Comparison of ENCODE assay signal across 8 cellular contexts in genomic region chr9:105063665-105064247, GRCh38.
DNase-seq lines count a peak whose midpoint lies in the region; ATAC-seq, FAIRE-seq and TF ChIP-seq lines count a peak whose summit lies in the region.

No MANE protein-coding gene starts in this region.

- POLR2A ChIA-PET in activated CD4-positive, alpha-beta T cell treated with anti-CD3 and anti-CD28 coated beads, Interleukin-2, amount 10 ng/mL, durations not matched to agents 7 days and 5 days (lab: Charles Lee), result no interaction called here
- POLR2A ChIA-PET in CD8-positive, alpha-beta memory T cell (lab: Charles Lee), result interaction anchor here (0.7 kb wide), 1 partner anchor 11 kb away, joined by 6 read pairs; no protein-coding TSS in a partner anchor

- TF ChIP-seq CTCF in AG09319 (IDR thresholded peaks at IDR 0.05; ENCODE audit: low read depth, low read length) (no peak), GM23338 (conservative IDR thresholded peaks at IDR 0.05; ENCODE audit: low read depth in 2 of 2) (no peak), VCaP (conservative IDR thresholded peaks at IDR 0.05) (no peak), heart left ventricle (IDR thresholded peaks at IDR 0.05) (no peak)

- H3K27ac Mint-ChIP-seq in GM23338, result no peak overlapping the region; the same call in 1 of the 2 replicates
- no peak overlapping the region for H3K27ac Mint-ChIP-seq in activated CD4-positive, alpha-beta T cell treated with anti-CD3 and anti-CD28 coated beads, Interleukin-2, amount 10 ng/mL, durations not matched to agents 7 days and 5 days
- no peak overlapping the region for H3K27ac Mint-ChIP-seq in CD8-positive, alpha-beta memory T cell

- H3K36me3 Mint-ChIP-seq in GM23338 (ENCODE audit: low read depth), result no peaks in the 10 kb centered on the region
- peaks cover 2% of the 10 kb centered on the region for H3K36me3 Mint-ChIP-seq in activated CD4-positive, alpha-beta T cell treated with anti-CD3 and anti-CD28 coated beads, Interleukin-2, amount 10 ng/mL, durations not matched to agents 7 days and 5 days (ENCODE audit: low read depth)
- H3K36me3 Mint-ChIP-seq in CD8-positive, alpha-beta memory T cell, result peaks cover 0 to 5% (median 0%) of the 10 kb centered on the region in 3 donors

- no peak overlapping the region for H3K4me3 Mint-ChIP-seq in GM23338
- H3K4me3 Mint-ChIP-seq in activated CD4-positive, alpha-beta T cell treated with anti-CD3 and anti-CD28 coated beads, Interleukin-2, amount 10 ng/mL, durations not matched to agents 7 days and 5 days, result no peak overlapping the region
- no peak overlapping the region for H3K4me3 Mint-ChIP-seq in CD8-positive, alpha-beta memory T cell

- H3K27ac ChIP-seq in GM23338 (ENCODE audit: low read depth), result no peak overlapping the region
- peak overlapping the region; percentile 81 for H3K27ac ChIP-seq in VCaP
- H3K27ac ChIP-seq in heart left ventricle, result peak overlapping the region in 11 of 12 donors; percentile 55 to 92 (median 72)
- H3K27ac ChIP-seq in small intestine (ENCODE audit: low read depth in 1 of 2, low read length in 1 of 2), result peak overlapping the region; percentile 64 to 73
- H3K27ac ChIP-seq in CD8-positive, alpha-beta memory T cell (ENCODE audit: low read depth, low read length), result no peak overlapping the region

- 73 to 80% (median 74%) methylated on average over 8 of the region's 8 CpGs for WGBS in heart left ventricle, 4 donors
- WGBS in small intestine, 3 donors, result 34 to 54% (median 46%) methylated on average over 8 of the region's 8 CpGs

- no peak for TF ChIP-seq POLR2A in heart left ventricle (IDR thresholded peaks at IDR 0.05)

- H3K4me1 Mint-ChIP-seq in GM23338, result peaks cover 7% of the 10 kb centered on the region
- peaks cover 10% of the 10 kb centered on the region for H3K4me1 Mint-ChIP-seq in activated CD4-positive, alpha-beta T cell treated with anti-CD3 and anti-CD28 coated beads, Interleukin-2, amount 10 ng/mL, durations not matched to agents 7 days and 5 days
- peaks cover 0 to 7% (median 0%) of the 10 kb centered on the region in 3 donors for H3K4me1 Mint-ChIP-seq in CD8-positive, alpha-beta memory T cell

- no peaks in the 10 kb centered on the region for H4K20me1 ChIP-seq in GM23338 (replicated peaks; ENCODE audit: insufficient read depth)

- DNase-seq in AG09319 (ENCODE audit: extremely low read depth, low read depth) (peak; percentile 48), GM23338 (ENCODE audit: low spot score) (no peak), heart left ventricle (peak in 3 of 5 donors; percentile 10 to 56 (median 48)), small intestine (peak; percentile 42)
- DNase-seq in activated CD4-positive, alpha-beta T cell treated with anti-CD3 and anti-CD28 coated beads, Interleukin-2, amount 10 ng/mL, durations not matched to agents 7 days and 5 days, result no peak
- DNase-seq in CD8-positive, alpha-beta memory T cell, result no peak

- CTCF ChIA-PET in activated CD4-positive, alpha-beta T cell treated with anti-CD3 and anti-CD28 coated beads, Interleukin-2, amount 10 ng/mL, durations not matched to agents 7 days and 5 days (lab: Charles Lee), result interaction anchor here (1.4 kb wide), 1 partner anchor 15 kb away, joined by 3 read pairs; no protein-coding TSS in a partner anchor
- CTCF ChIA-PET in CD8-positive, alpha-beta memory T cell (lab: Charles Lee), result no interaction called here

- H3K4me1 ChIP-seq in GM23338 (ENCODE audit: insufficient read depth) (no peaks in the 10 kb centered on the region), heart left ventricle (peaks cover 7 to 38% (median 20%) of the 10 kb centered on the region in 12 donors), small intestine (ENCODE audit: control insufficient read depth in 2 of 2, insufficient read depth in 1 of 2, low read depth in 1 of 2, low read length in 1 of 2) (peaks cover 5 to 7% of the 10 kb centered on the region in 2 donors)
- H3K4me1 ChIP-seq in CD8-positive, alpha-beta memory T cell (ENCODE audit: insufficient read depth, low read length), result peaks cover 4% of the 10 kb centered on the region

- H3K27me3 ChIP-seq in GM23338 (ENCODE audit: insufficient read depth) (no peaks in the 10 kb centered on the region), heart left ventricle (no peaks in the 10 kb centered on the region), small intestine (ENCODE audit: control insufficient read depth in 2 of 2, insufficient read depth in 2 of 2, low read length in 2 of 2) (no peaks in the 10 kb centered on the region)
- no peaks in the 10 kb centered on the region for H3K27me3 ChIP-seq in CD8-positive, alpha-beta memory T cell (ENCODE audit: insufficient read depth, low read length, poor library complexity, severe bottlenecking)

- no peaks in the 10 kb centered on the region for H3K36me3 ChIP-seq in GM23338 (ENCODE audit: insufficient read depth)
- H3K36me3 ChIP-seq in heart left ventricle, result no peaks in the 10 kb centered on the region
- no peaks in the 10 kb centered on the region for H3K36me3 ChIP-seq in small intestine (ENCODE audit: control insufficient read depth in 2 of 2, insufficient read depth in 2 of 2, low read length in 2 of 2)
- no peaks in the 10 kb centered on the region for H3K36me3 ChIP-seq in CD8-positive, alpha-beta memory T cell (ENCODE audit: insufficient read depth, low read length)

- H2AFZ ChIP-seq in GM23338, result peak overlapping the region; percentile 63

- H3K27me3 Mint-ChIP-seq in GM23338 (ENCODE audit: insufficient read depth, low read depth, poor library complexity), result peaks cover 3% of the 10 kb centered on the region
- no peaks in the 10 kb centered on the region for H3K27me3 Mint-ChIP-seq in activated CD4-positive, alpha-beta T cell treated with anti-CD3 and anti-CD28 coated beads, Interleukin-2, amount 10 ng/mL, durations not matched to agents 7 days and 5 days
- H3K27me3 Mint-ChIP-seq in CD8-positive, alpha-beta memory T cell, result peaks cover 14 to 36% of the 10 kb centered on the region in 2 donors

- ATAC-seq in GM23338 (no peak), heart left ventricle (peak; percentile 20 to 57 (median 26)), GM21619 (IDR thresholded peaks at IDR 0.05; ENCODE audit: unreplicated experiment) (no peak)

- no peaks in the 10 kb centered on the region for H3K79me2 ChIP-seq in GM23338 (replicated peaks; ENCODE audit: insufficient read depth)

- intact Hi-C loops in heart left ventricle (cut with DNase I), result loop anchor here in 5 of 10 donors (1.0 to 10.0 kb wide), 7 partner anchors 71 to 199 kb away; partner anchors contain the start of gene ABCA1 (in 2 of the 5)

- no peak for FAIRE-seq in small intestine (lab: Jason Lieb, UNC)

- H3K9me3 Mint-ChIP-seq in GM23338, result peaks cover 6% of the 10 kb centered on the region; the same call in 2 of the 3 replicates
- H3K9me3 Mint-ChIP-seq in activated CD4-positive, alpha-beta T cell treated with anti-CD3 and anti-CD28 coated beads, Interleukin-2, amount 10 ng/mL, durations not matched to agents 7 days and 5 days, result peaks cover 3% of the 10 kb centered on the region
- H3K9me3 Mint-ChIP-seq in CD8-positive, alpha-beta memory T cell, result peaks cover 0 to 2% (median 0%) of the 10 kb centered on the region in 5 donors

- H3K9me3 ChIP-seq in heart left ventricle (peaks cover 0 to 7% (median 0%) of the 10 kb centered on the region in 12 donors), small intestine (ENCODE audit: control insufficient read depth, low read depth) (no peaks in the 10 kb centered on the region)
- H3K9me3 ChIP-seq in CD8-positive, alpha-beta memory T cell (ENCODE audit: low read length), result no peaks in the 10 kb centered on the region

- no peaks in the 10 kb centered on the region for H3F3A ChIP-seq in GM23338 (replicated peaks; ENCODE audit: low read depth)

- no peak overlapping the region for H3K4me2 ChIP-seq in GM23338

- no peaks in the 10 kb centered on the region for H3K9me2 ChIP-seq in GM23338 (ENCODE audit: insufficient read depth)

- H3K4me3 ChIP-seq in GM23338, result no peak overlapping the region
- H3K4me3 ChIP-seq in heart left ventricle, result peak overlapping the region in 1 of 12 donors; percentile 29
- H3K4me3 ChIP-seq in small intestine (ENCODE audit: low read depth in 1 of 2, low read length in 2 of 2), result no peak overlapping the region
- no peak overlapping the region for H3K4me3 ChIP-seq in CD8-positive, alpha-beta memory T cell (ENCODE audit: low read length)

TF ChIP-seq in GM23338, 12 proteins besides CTCF, POLR2A, EP300 and RAD21 (continues in another document):
- no peak for TF ChIP-seq REST (IDR thresholded peaks at IDR 0.05; ENCODE audit: unreplicated experiment)
- no peak for TF ChIP-seq ZNF114 (CRISPR knock-in tag; IDR thresholded peaks at IDR 0.05)
- TF ChIP-seq POLR2AphosphoS5 (IDR thresholded peaks at IDR 0.05; ENCODE audit: low read depth), result no peak
- TF ChIP-seq EZH2phosphoT487 (IDR thresholded peaks at IDR 0.05; ENCODE audit: unreplicated experiment), result no peak

Comparison
In these comparisons a context has a peak if more than half of its experiments do, and no peak if none do; other contexts are left out.
1. DNase-seq: peak in AG09319 (single experiment), heart left ventricle (3 of 5) and small intestine (single experiment); none in GM23338 (single experiment), activated CD4-positive, alpha-beta T cell treated with anti-CD3 and anti-CD28 coated beads, Interleukin-2, amount 10 ng/mL, durations not matched to agents 7 days and 5 days (single experiment) and CD8-positive, alpha-beta memory T cell (0 of 5).
2. ATAC-seq: peak in heart left ventricle (4 of 4); none in GM23338 (single experiment) and GM21619 (single experiment).
3. H3K27ac ChIP-seq: peak in VCaP (single experiment), heart left ventricle (11 of 12) and small intestine (2 of 2); none in GM23338 (single experiment) and CD8-positive, alpha-beta memory T cell (single experiment).